20 cellular contexts compared by ENCODE assay signal in the genomic region with DNA sequence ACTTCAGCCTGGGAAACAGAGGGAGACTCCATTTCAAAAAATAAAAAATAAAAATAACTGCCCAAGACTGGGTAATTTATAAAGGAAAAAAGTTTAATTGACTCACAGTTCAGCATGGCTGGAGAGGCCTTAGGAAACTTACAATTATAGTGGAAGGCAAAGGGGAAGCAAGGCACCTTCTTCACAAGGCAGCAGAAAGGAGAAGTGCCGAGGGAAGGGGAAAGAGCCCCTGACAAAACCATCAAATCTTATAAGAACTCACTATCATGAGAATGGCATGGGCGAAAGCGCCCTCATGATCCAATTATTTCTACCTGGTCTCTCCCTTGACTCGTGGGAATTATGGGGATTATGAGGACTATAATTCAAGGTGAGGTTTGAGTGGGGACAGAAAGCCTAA.
"Had no signal": no experiment of that assay in that cellular context is flagged by ENCODE, and none has a peak within 500 bp of the region (broad histone marks: within the 10 kb centered on the region; RNA-seq: fewer than 3 reads in every experiment).

No MANE protein-coding gene starts in this region.

- DNase-seq: activated CD4-positive, alpha-beta memory T cell treated with anti-CD3 and anti-CD28 coated beads, Interleukin-2, amount 10 ng/mL, durations not matched to agents 7 days and 5 days; activated CD4-positive, alpha-beta T cell treated with anti-CD3 and anti-CD28 coated beads for 1 hour; activated CD4-positive, alpha-beta T cell treated with anti-CD3 and anti-CD28 coated beads for 4 hours; activated CD4-positive, alpha-beta T cell treated with anti-CD3 and anti-CD28 coated beads, Interleukin-2, amount 10 ng/mL, durations not matched to agents 7 days and 5 days; activated CD4-positive, alpha-beta T cell treated with anti-CD3 and anti-CD28 coated beads, Interleukin-2, amount 50 U/mL, for 4 hours; activated CD8-positive, alpha-beta memory T cell treated with anti-CD3 and anti-CD28 coated beads, Interleukin-2, amount 50 U/mL, for 48 hours; activated gamma-delta T cell; activated naive CD4-positive, alpha-beta T cell; activated naive CD4-positive, alpha-beta T cell treated with anti-CD3 and anti-CD28 coated beads, Interleukin-2, amount 10 ng/mL, durations not matched to agents 7 days and 5 days; activated naive CD8-positive, alpha-beta T cell treated with anti-CD3 and anti-CD28 coated beads, Interleukin-2, amount 10 ng/mL, durations not matched to agents 7 days and 5 days; activated T-cell treated with anti-CD3 and anti-CD28 coated beads for 4 hours; activated T-cell treated with anti-CD3 and anti-CD28 coated beads, Interleukin-2, amount 50 U/mL, for 24 hours; activated T-cell treated with anti-CD3 and anti-CD28 coated beads, Interleukin-2, amount 50 U/mL, for 72 hours; central memory CD4-positive, alpha-beta T cell; cerebellar nuclear complex; colonic mucosa; effector CD8-positive, alpha-beta T cell; esophagus squamous epithelium; foreskin melanocyte; heart right ventricle had no signal
